8 cellular contexts compared by ENCODE assay signal in genomic region chr5:176543428-176544182, GRCh38. TPM values are rescaled to one million over a fixed set of nuclear protein-coding genes. Genes with fewer than 3 reads are reported as not detected.
A peak's percentile ranks its signal among the peaks of the same experiment; 100 is the strongest.
DNase-seq lines count a peak whose midpoint lies in the region; ATAC-seq and TF ChIP-seq lines count a peak whose summit lies in the region.

No MANE protein-coding gene starts in this region.

- H3K4me1 ChIP-seq in liver (ENCODE audit: control insufficient read depth in 4 of 4, insufficient read depth in 4 of 4, low read length in 3 of 4), result peaks cover 0 to 18% (median 7%) of the 10 kb centered on the region in 4 donors

- no peaks in the 10 kb centered on the region for H3K36me3 ChIP-seq in liver (ENCODE audit: control insufficient read depth in 4 of 4, insufficient read depth in 3 of 4, low read depth in 1 of 4, low read length in 3 of 4)

- DNase-seq in SIG-M5 treated with dmso at 0.1 percent for 504 hours (lab: John Stamatoyannopoulos, UW; ENCODE audit: unreplicated experiment), result peak; percentile 79
- no peak for DNase-seq in SIG-M5 (lab: John Stamatoyannopoulos, UW)
- peak; percentile 72 for DNase-seq in NCI-H2227 (lab: John Stamatoyannopoulos, UW; ENCODE audit: unreplicated experiment)
- DNase-seq in activated CD4-positive, alpha-beta T cell treated with anti-CD3 and anti-CD28 coated beads for 1 hour, result peak; percentile 55
- no peak for DNase-seq in coronary artery (ENCODE audit: low spot score)
- peak; percentile 55 for DNase-seq in stimulated activated CD8-positive, alpha-beta memory T cell treated with anti-CD3 and anti-CD28 coated beads, Interleukin-12 subunit alpha, Interleukin-12 subunit beta, amount 100 ng/mL, for 4 hours (ENCODE audit: low read depth)

- ATAC-seq in HG03045 (IDR thresholded peaks at IDR 0.05; ENCODE audit: unreplicated experiment), result peak; percentile 64

- no peaks in the 10 kb centered on the region for H3K27me3 ChIP-seq in liver (ENCODE audit: control insufficient read depth in 4 of 4, insufficient read depth in 4 of 4, low read length in 3 of 4)

- H3K9me3 ChIP-seq in liver (ENCODE audit: control insufficient read depth in 4 of 4, low read length in 3 of 4), result no peaks in the 10 kb centered on the region

- WGBS in liver, result under 1% methylated on average over 63 of the region's 63 CpGs

- H3K4me3 ChIP-seq in coronary artery (peak overlapping the region; percentile 76), liver (ENCODE audit: low read depth in 1 of 3, low read length in 3 of 3) (peak overlapping the region; percentile 65 to 77 (median 70))

- no peak for TF ChIP-seq RAD21 in liver (IDR thresholded peaks at IDR 0.05)

- TF ChIP-seq CTCF in coronary artery (IDR thresholded peaks at IDR 0.05) (no peak), liver (IDR thresholded peaks at IDR 0.05; ENCODE audit: low read depth, low read length, missing input control) (no peak)

- H3K27ac ChIP-seq in coronary artery (peak overlapping the region; percentile 38 to 79), liver (ENCODE audit: low read depth in 1 of 2, low read length in 2 of 2) (peak overlapping the region; percentile 44 to 63)

- H3K9ac ChIP-seq in liver (ENCODE audit: low read depth in 1 of 2, low read length in 2 of 2), result peak overlapping the region; percentile 50 to 52

TF ChIP-seq in liver, 16 proteins besides CTCF, POLR2A, EP300 and RAD21:
- TF ChIP-seq GABPA (IDR thresholded peaks at IDR 0.05 in 1 of 2, conservative IDR thresholded peaks at IDR 0.05 in 1 of 2) (no peak), FOXA1 (IDR thresholded peaks at IDR 0.05) (no peak), HNF4A (conservative IDR thresholded peaks at IDR 0.05) (no peak), ATF3 (IDR thresholded peaks at IDR 0.05) (no peak), HNF4G (IDR thresholded peaks at IDR 0.05) (no peak), EGR1 (IDR thresholded peaks at IDR 0.05; ENCODE audit: low read depth in 2 of 2) (no peak), NR2F2 (IDR thresholded peaks at IDR 0.05) (no peak), FOXA2 (IDR thresholded peaks at IDR 0.05) (no peak), JUND (IDR thresholded peaks at IDR 0.05) (no peak), SP1 (IDR thresholded peaks at IDR 0.05) (no peak), YY1 (IDR thresholded peaks at IDR 0.05) (no peak), RXRA (IDR thresholded peaks at IDR 0.05) (no peak), TAF1 (conservative IDR thresholded peaks at IDR 0.05) (no peak)
- TF ChIP-seq, protein P1, sequence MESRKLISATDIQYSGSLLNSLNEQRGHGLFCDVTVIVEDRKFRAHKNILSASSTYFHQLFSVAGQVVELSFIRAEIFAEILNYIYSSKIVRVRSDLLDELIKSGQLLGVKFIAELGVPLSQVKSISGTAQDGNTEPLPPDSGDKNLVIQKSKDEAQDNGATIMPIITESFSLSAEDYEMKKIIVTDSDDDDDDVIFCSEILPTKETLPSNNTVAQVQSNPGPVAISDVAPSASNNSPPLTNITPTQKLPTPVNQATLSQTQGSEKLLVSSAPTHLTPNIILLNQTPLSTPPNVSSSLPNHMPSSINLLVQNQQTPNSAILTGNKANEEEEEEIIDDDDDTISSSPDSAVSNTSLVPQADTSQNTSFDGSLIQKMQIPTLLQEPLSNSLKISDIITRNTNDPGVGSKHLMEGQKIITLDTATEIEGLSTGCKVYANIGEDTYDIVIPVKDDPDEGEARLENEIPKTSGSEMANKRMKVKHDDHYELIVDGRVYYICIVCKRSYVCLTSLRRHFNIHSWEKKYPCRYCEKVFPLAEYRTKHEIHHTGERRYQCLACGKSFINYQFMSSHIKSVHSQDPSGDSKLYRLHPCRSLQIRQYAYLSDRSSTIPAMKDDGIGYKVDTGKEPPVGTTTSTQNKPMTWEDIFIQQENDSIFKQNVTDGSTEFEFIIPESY (IDR thresholded peaks at IDR 0.05), result no peak
- TF ChIP-seq, protein P2, sequence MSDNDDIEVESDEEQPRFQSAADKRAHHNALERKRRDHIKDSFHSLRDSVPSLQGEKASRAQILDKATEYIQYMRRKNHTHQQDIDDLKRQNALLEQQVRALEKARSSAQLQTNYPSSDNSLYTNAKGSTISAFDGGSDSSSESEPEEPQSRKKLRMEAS (IDR thresholded peaks at IDR 0.05), result no peak
- TF ChIP-seq, protein P3, sequence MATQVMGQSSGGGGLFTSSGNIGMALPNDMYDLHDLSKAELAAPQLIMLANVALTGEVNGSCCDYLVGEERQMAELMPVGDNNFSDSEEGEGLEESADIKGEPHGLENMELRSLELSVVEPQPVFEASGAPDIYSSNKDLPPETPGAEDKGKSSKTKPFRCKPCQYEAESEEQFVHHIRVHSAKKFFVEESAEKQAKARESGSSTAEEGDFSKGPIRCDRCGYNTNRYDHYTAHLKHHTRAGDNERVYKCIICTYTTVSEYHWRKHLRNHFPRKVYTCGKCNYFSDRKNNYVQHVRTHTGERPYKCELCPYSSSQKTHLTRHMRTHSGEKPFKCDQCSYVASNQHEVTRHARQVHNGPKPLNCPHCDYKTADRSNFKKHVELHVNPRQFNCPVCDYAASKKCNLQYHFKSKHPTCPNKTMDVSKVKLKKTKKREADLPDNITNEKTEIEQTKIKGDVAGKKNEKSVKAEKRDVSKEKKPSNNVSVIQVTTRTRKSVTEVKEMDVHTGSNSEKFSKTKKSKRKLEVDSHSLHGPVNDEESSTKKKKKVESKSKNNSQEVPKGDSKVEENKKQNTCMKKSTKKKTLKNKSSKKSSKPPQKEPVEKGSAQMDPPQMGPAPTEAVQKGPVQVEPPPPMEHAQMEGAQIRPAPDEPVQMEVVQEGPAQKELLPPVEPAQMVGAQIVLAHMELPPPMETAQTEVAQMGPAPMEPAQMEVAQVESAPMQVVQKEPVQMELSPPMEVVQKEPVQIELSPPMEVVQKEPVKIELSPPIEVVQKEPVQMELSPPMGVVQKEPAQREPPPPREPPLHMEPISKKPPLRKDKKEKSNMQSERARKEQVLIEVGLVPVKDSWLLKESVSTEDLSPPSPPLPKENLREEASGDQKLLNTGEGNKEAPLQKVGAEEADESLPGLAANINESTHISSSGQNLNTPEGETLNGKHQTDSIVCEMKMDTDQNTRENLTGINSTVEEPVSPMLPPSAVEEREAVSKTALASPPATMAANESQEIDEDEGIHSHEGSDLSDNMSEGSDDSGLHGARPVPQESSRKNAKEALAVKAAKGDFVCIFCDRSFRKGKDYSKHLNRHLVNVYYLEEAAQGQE (IDR thresholded peaks at IDR 0.05), result no peak

RNA-seq across cellular contexts. Expression of gene CDHR2, which starts 5.5 kb away (rescaled TPM):
- total RNA-seq in liver, result 10 to 100 TPM; 11.4 to 21.8 TPM
- 10 to 100 TPM in 1 of 2 donors, 1 to 10 TPM in 1; 8.8 to 23.8 TPM for polyA plus RNA-seq in liver

RNA-seq across cellular contexts. Expression of gene RNF44, which starts 6.4 kb away (rescaled TPM):
- 1 to 10 TPM; 3.9 to 5.5 TPM for total RNA-seq in liver
- polyA plus RNA-seq in liver, result 1 to 10 TPM; 3.2 to 6.4 TPM

Comparison
In these comparisons a context has a peak if more than half of its experiments do, and no peak if none do; other contexts are left out.
1. DNase-seq: peak in SIG-M5 treated with dmso at 0.1 percent for 504 hours (single experiment), NCI-H2227 (single experiment), activated CD4-positive, alpha-beta T cell treated with anti-CD3 and anti-CD28 coated beads for 1 hour (single experiment) and stimulated activated CD8-positive, alpha-beta memory T cell treated with anti-CD3 and anti-CD28 coated beads, Interleukin-12 subunit alpha, Interleukin-12 subunit beta, amount 100 ng/mL, for 4 hours (single experiment); none in SIG-M5 (single experiment) and coronary artery (single experiment).